Comparison of ENCODE assay signal across 8 cellular contexts in genomic region chr15:90286678-90287077, GRCh38. TPM values are rescaled to one million over a fixed set of nuclear protein-coding genes. Genes with fewer than 3 reads are reported as not detected.
DNase-seq lines count a peak whose midpoint lies in the region; ATAC-seq and TF ChIP-seq lines count a peak whose summit lies in the region.

No MANE protein-coding gene starts in this region.

- H3K9me3 ChIP-seq in CD4-positive, alpha-beta memory T cell (ENCODE audit: control insufficient read depth in 1 of 2, low read length in 2 of 2), result no peaks in the 10 kb centered on the region
- H3K9me3 ChIP-seq in T-helper 17 cell (ENCODE audit: control insufficient read depth, low read length, poor library complexity, severe bottlenecking), result no peaks in the 10 kb centered on the region
- H3K9me3 ChIP-seq in spleen, result no peaks in the 10 kb centered on the region

- TF ChIP-seq CTCF in HFF-Myc (IDR thresholded peaks at IDR 0.05; ENCODE audit: low read depth, low read length, missing control alignments) (peak; percentile 38), epithelial cell of esophagus (IDR thresholded peaks at IDR 0.05; ENCODE audit: insufficient read depth, low read depth, low read length, missing control alignments) (peak; percentile 51), spleen (IDR thresholded peaks at IDR 0.05 in 8 of 11, conservative IDR thresholded peaks at IDR 0.05 in 3 of 11) (peak in 10 of 11 experiments; percentile 20 to 67 (median 57))

- no peaks in the 10 kb centered on the region for H3K4me1 ChIP-seq in CD4-positive, alpha-beta memory T cell (ENCODE audit: insufficient read depth, low read length)
- H3K4me1 ChIP-seq in spleen, result peaks cover 0 to 13% (median 3%) of the 10 kb centered on the region in 6 donors

- ATAC-seq in T-helper 17 cell (peak; percentile 85), GM21529 (IDR thresholded peaks at IDR 0.05; ENCODE audit: unreplicated experiment) (no peak)

- no peaks in the 10 kb centered on the region for H3K27me3 ChIP-seq in CD4-positive, alpha-beta memory T cell (ENCODE audit: insufficient read depth, low read length)
- H3K27me3 ChIP-seq in spleen (replicated peaks in 1 of 7), result no peaks in the 10 kb centered on the region

- POLR2A ChIA-PET in CD4-positive, alpha-beta memory T cell (lab: Charles Lee; ENCODE audit: partially characterized antibody), result no interaction called here

- H3K4me3 ChIP-seq in CD4-positive, alpha-beta memory T cell (ENCODE audit: low read length in 2 of 2), result no peak overlapping the region
- H3K4me3 ChIP-seq in HFF-Myc (replicated peaks; ENCODE audit: low read depth, low read length), result no peak overlapping the region
- no peak overlapping the region for H3K4me3 ChIP-seq in epithelial cell of esophagus (ENCODE audit: low read length)
- no peak overlapping the region for H3K4me3 ChIP-seq in spleen

- intact Hi-C loops in CD4-positive, alpha-beta memory T cell (cut with micrococcal nuclease), result loop anchor here (1.0 kb wide), 2 partner anchors 20 to 143 kb away; no protein-coding TSS in a partner anchor
- intact Hi-C loops in spleen (cut with DNase I; ENCODE audit: low total_unique reads), result no loop called here

- no peaks in the 10 kb centered on the region for H3K9me3 Mint-ChIP-seq in CD4-positive, alpha-beta memory T cell

- no peaks in the 10 kb centered on the region for H3K27me3 Mint-ChIP-seq in CD4-positive, alpha-beta memory T cell
- no peaks in the 10 kb centered on the region for H3K27me3 Mint-ChIP-seq in T-helper 17 cell

- in situ Hi-C loops in G401 (cut with HindIII; ENCODE audit: low sequenced_read_pairs), result no loop called here

- H3K36me3 ChIP-seq in CD4-positive, alpha-beta memory T cell (ENCODE audit: insufficient read depth, low read length), result no peaks in the 10 kb centered on the region
- no peaks in the 10 kb centered on the region for H3K36me3 ChIP-seq in spleen

- no peak for TF ChIP-seq POLR2A in spleen (IDR thresholded peaks at IDR 0.05)

- no peak overlapping the region for H3K4me3 Mint-ChIP-seq in CD4-positive, alpha-beta memory T cell
- H3K4me3 Mint-ChIP-seq in T-helper 17 cell, result no peak overlapping the region

- peak; percentile 44 to 60 (median 52) for DNase-seq in CD4-positive, alpha-beta memory T cell
- DNase-seq in HFF-Myc (ENCODE audit: extremely low read depth, low read depth), result no peak
- no peak for DNase-seq in T-helper 17 cell
- peak; percentile 57 for DNase-seq in epithelial cell of esophagus (ENCODE audit: low read depth)
- DNase-seq in spleen, result no peak
- no peak for DNase-seq in DMS79 (lab: John Stamatoyannopoulos, UW)
- no peak for DNase-seq in G401 (ENCODE audit: low spot score)

- H3K27ac Mint-ChIP-seq in CD4-positive, alpha-beta memory T cell, result no peak overlapping the region
- H3K27ac Mint-ChIP-seq in T-helper 17 cell, result no peak overlapping the region

- no peak overlapping the region for H3K27ac ChIP-seq in CD4-positive, alpha-beta memory T cell (ENCODE audit: low read depth, low read length)
- H3K27ac ChIP-seq in spleen, result no peak overlapping the region

- H3K4me1 Mint-ChIP-seq in CD4-positive, alpha-beta memory T cell, result peaks cover 0 to 2% (median under 1%) of the 10 kb centered on the region in 4 donors
- no peaks in the 10 kb centered on the region for H3K4me1 Mint-ChIP-seq in T-helper 17 cell

- no peaks in the 10 kb centered on the region for H3K36me3 Mint-ChIP-seq in CD4-positive, alpha-beta memory T cell
- no peaks in the 10 kb centered on the region for H3K36me3 Mint-ChIP-seq in T-helper 17 cell (ENCODE audit: low read depth)

- CTCF ChIA-PET in CD4-positive, alpha-beta memory T cell (lab: Charles Lee; ENCODE audit: partially characterized antibody), result interaction anchor here (0.7 to 2.8 kb wide), 16 partner anchors 10 to 389 kb away, joined by 3 to 7 read pairs (median 4); partner anchors contain the start of genes CIB1 and GDPGP1

RNA-seq across cellular contexts. Expression of gene NGRN, which starts 21.2 kb away (rescaled TPM):
- 10 to 100 TPM; 53.7 to 59.2 TPM for total RNA-seq in CD4-positive, alpha-beta memory T cell
- polyA plus RNA-seq in CD4-positive, alpha-beta memory T cell, result 10 to 100 TPM; 42.6 to 45.1 TPM
- total RNA-seq in T-helper 17 cell, result 10 to 100 TPM; 48.0 to 51.0 TPM
- 10 to 100 TPM; 45.3 to 52.6 (median 46.8) TPM for total RNA-seq in spleen
- polyA plus RNA-seq in spleen, result 10 to 100 TPM; 27.2 to 53.2 (median 38.0) TPM
- 105 and 114 TPM in 2 replicates for total RNA-seq in G401 (2014; rRNA removed; shearing (Covaris generic))

RNA-seq across cellular contexts. Expression of gene TTLL13, which starts 37.3 kb away (rescaled TPM):
- total RNA-seq in CD4-positive, alpha-beta memory T cell, result 1 to 10 TPM; 1.1 to 1.4 TPM
- polyA plus RNA-seq in CD4-positive, alpha-beta memory T cell, result not detected
- under 1 TPM in 1 of 2 donors, not detected in 1; 0.29 TPM for total RNA-seq in T-helper 17 cell
- 1 to 10 TPM in 1 of 7 donors, under 1 TPM in 3, not detected in 3; 0.14 to 1.8 (median 0.35) TPM for total RNA-seq in spleen
- polyA plus RNA-seq in spleen, result under 1 TPM; 0.03 to 0.17 (median 0.10) TPM
- not detected in 2 replicates for total RNA-seq in G401 (2014; rRNA removed; shearing (Covaris generic))

RNA-seq across cellular contexts. Expression of gene GDPGP1, which starts 52.7 kb away (rescaled TPM):
- 10 to 100 TPM; 10.1 to 15.0 TPM for total RNA-seq in CD4-positive, alpha-beta memory T cell
- polyA plus RNA-seq in CD4-positive, alpha-beta memory T cell, result 1 to 10 TPM in 1 of 2 donors, under 1 TPM in 1; 0.58 to 2.0 TPM
- total RNA-seq in T-helper 17 cell (1 to 10 TPM; 3.7 to 4.6 TPM), spleen (10 to 100 TPM in 3 of 7 donors, 1 to 10 TPM in 4; 7.3 to 13.4 (median 9.9) TPM)
- 1 to 10 TPM; 1.9 to 4.3 (median 3.2) TPM for polyA plus RNA-seq in spleen
- total RNA-seq in G401 (2014; rRNA removed; shearing (Covaris generic)), result 3.4 and 4.2 TPM in 2 replicates

RNA-seq across cellular contexts. Expression of gene CIB1, which starts 52.9 kb away (rescaled TPM):
- total RNA-seq in CD4-positive, alpha-beta memory T cell, result 10 to 100 TPM; 95.2 to 98.2 TPM
- 100 to 1,000 TPM; 259 to 345 TPM for polyA plus RNA-seq in CD4-positive, alpha-beta memory T cell
- total RNA-seq in T-helper 17 cell (100 to 1,000 TPM; 166 to 183 TPM), spleen (10 to 100 TPM; 31.7 to 83.2 (median 77.3) TPM)
- 100 to 1,000 TPM; 166 to 247 (median 212) TPM for polyA plus RNA-seq in spleen
- 82.0 and 83.7 TPM in 2 replicates for total RNA-seq in G401 (2014; rRNA removed; shearing (Covaris generic))

Comparison
In these comparisons a context has a peak if more than half of its experiments do, and no peak if none do; other contexts are left out.
1. DNase-seq: peak in CD4-positive, alpha-beta memory T cell (5 of 5) and epithelial cell of esophagus (single experiment); none in HFF-Myc (single experiment), T-helper 17 cell (0 of 3), spleen (single experiment), DMS79 (single experiment) and G401 (single experiment).
2. Peak in every context shown above with its lines, with median percentiles within 50 percentile points of each other: CTCF ChIP-seq.